In the genomic region with DNA sequence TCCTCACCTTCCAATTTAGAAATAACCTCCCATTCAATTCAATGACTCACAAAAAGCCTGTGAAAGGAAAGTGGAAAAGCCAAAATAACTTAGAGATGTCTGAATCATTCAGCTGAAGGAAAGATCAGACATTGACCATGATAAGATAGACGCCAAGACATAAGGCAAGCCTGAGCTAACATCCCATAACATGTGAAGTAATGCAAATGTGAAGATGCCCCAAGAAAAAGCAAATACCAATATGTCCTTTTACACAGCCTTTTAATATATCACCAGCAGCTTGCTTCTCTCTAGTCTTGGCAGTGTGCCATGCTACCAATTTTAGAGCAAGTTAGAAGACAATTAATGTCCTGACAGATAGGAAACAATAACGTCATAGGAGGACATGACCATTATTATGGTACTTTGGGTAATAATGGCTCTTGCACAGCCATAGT, we compare ENCODE assay signal across 8 cellular contexts.
DNase-seq lines count a peak whose midpoint lies in the region; ATAC-seq and TF ChIP-seq lines count a peak whose summit lies in the region.

No MANE protein-coding gene starts in this region.

- no peak for ATAC-seq in GM19023 (IDR thresholded peaks at IDR 0.05; ENCODE audit: unreplicated experiment)
- ATAC-seq in HG03045 (IDR thresholded peaks at IDR 0.05; ENCODE audit: unreplicated experiment) = no peak

- DNase-seq in DMS153 (lab: John Stamatoyannopoulos, UW) = peak; percentile 51
- no peak for DNase-seq in DMS153 treated with DMSO at 0.1 percent for 48 hours (lab: John Stamatoyannopoulos, UW; ENCODE audit: unreplicated experiment)
- DNase-seq in NCI-H2171 treated with DMSO at 0.1 percent for 48 hours (lab: John Stamatoyannopoulos, UW) = peak; percentile 47
- peak; percentile 61 for DNase-seq in choroid plexus epithelial cell (ENCODE audit: low read depth)
- DNase-seq in non-pigmented ciliary epithelial cell (ENCODE audit: low read depth) = peak; percentile 44
- DNase-seq in stimulated activated naive CD4-positive, alpha-beta T cell (lab: John Stamatoyannopoulos, UW) = no peak

- no peak overlapping the region for H3K4me3 ChIP-seq in choroid plexus epithelial cell (ENCODE audit: low read depth, low read length)

- TF ChIP-seq CTCF in choroid plexus epithelial cell (conservative IDR thresholded peaks at IDR 0.05; ENCODE audit: low read depth, low read length) = no peak

Comparison
In these comparisons a context has a peak if more than half of its experiments do, and no peak if none do; other contexts are left out.
1. DNase-seq: peak in DMS153 (single experiment), NCI-H2171 treated with DMSO at 0.1 percent for 48 hours (single experiment), choroid plexus epithelial cell (single experiment) and non-pigmented ciliary epithelial cell (single experiment); none in DMS153 treated with DMSO at 0.1 percent for 48 hours (single experiment) and stimulated activated naive CD4-positive, alpha-beta T cell (0 of 6).